8 cellular contexts compared by ENCODE assay signal in genomic region chr19:56403261-56403660, GRCh38. TPM values are rescaled to one million over a fixed set of nuclear protein-coding genes. Genes with fewer than 3 reads are reported as not detected.
DNase-seq lines count a peak whose midpoint lies in the region; FAIRE-seq and TF ChIP-seq lines count a peak whose summit lies in the region.

No MANE protein-coding gene starts in this region.

- H3K4me1 ChIP-seq in BE2C (no peaks in the 10 kb centered on the region), HEK293 (ENCODE audit: control insufficient read depth, insufficient read depth, low read length) (no peaks in the 10 kb centered on the region), keratinocyte (ENCODE audit: control insufficient read depth, extremely low read depth, insufficient read depth, low read length) (peaks cover 15% of the 10 kb centered on the region), subcutaneous abdominal adipose tissue (ENCODE audit: control insufficient read depth in 5 of 5, insufficient read depth in 5 of 5, low read length in 5 of 5) (peaks cover 6 to 21% (median 17%) of the 10 kb centered on the region in 5 donors)

- H3K4me3 ChIP-seq in BE2C (ENCODE audit: low read depth, low read length) (peak overlapping the region; percentile 72), HEK293 (ENCODE audit: low read depth, low read length) (peak overlapping the region; percentile 96), keratinocyte (ENCODE audit: control insufficient read depth in 2 of 3, extremely low read depth in 1 of 3, insufficient read depth in 2 of 3, low read depth in 1 of 3, low read length in 3 of 3) (peak overlapping the region; percentile 62 to 95 (median 93)), subcutaneous abdominal adipose tissue (ENCODE audit: low read depth in 1 of 5, low read length in 5 of 5) (peak overlapping the region; percentile 88 to 95 (median 92))

- no peaks in the 10 kb centered on the region for H3K27me3 ChIP-seq in BE2C
- H3K27me3 ChIP-seq in keratinocyte (ENCODE audit: control insufficient read depth, extremely low read depth, insufficient read depth, low read length): no peaks in the 10 kb centered on the region
- H3K27me3 ChIP-seq in subcutaneous abdominal adipose tissue (ENCODE audit: control insufficient read depth in 5 of 5, insufficient read depth in 4 of 5, low read length in 5 of 5): no peaks in the 10 kb centered on the region

- H3K79me2 ChIP-seq in keratinocyte (ENCODE audit: control insufficient read depth, insufficient read depth, low read length): peaks cover 11% of the 10 kb centered on the region

- peak overlapping the region; percentile 88 for H3K4me2 ChIP-seq in keratinocyte (ENCODE audit: control insufficient read depth, extremely low read depth, insufficient read depth, low read depth, low read length)

- dilution Hi-C loops in keratinocyte (cut with MboI; ENCODE audit: extremely low pct_ligation_motif_present, low sequenced_read_pairs): no loop called here

- FAIRE-seq in keratinocyte (lab: Jason Lieb, UNC): no peak

- H3K27ac ChIP-seq in HEK293 (ENCODE audit: extremely low read depth, low read depth, low read length): peak overlapping the region; percentile 83; the same call in 1 of the 2 replicates
- H3K27ac ChIP-seq in keratinocyte (ENCODE audit: control insufficient read depth, insufficient read depth, low read length): peak overlapping the region; percentile 87
- H3K27ac ChIP-seq in subcutaneous abdominal adipose tissue (ENCODE audit: low read depth, low read length): peak overlapping the region; percentile 87

- peak overlapping the region; percentile 100 for H2AFZ ChIP-seq in keratinocyte (ENCODE audit: control insufficient read depth, low read length)

- H3K9ac ChIP-seq in keratinocyte (ENCODE audit: control insufficient read depth, extremely low read depth, insufficient read depth, low read length): peak overlapping the region; percentile 87
- peak overlapping the region; percentile 81 to 88 (median 86) for H3K9ac ChIP-seq in subcutaneous abdominal adipose tissue (ENCODE audit: low read length in 5 of 5)

- CTCF ChIA-PET in HEK293 (lab: Yijun Ruan, JAX): interaction anchor here (0.5 to 2.3 kb wide), 4 partner anchors 10 to 171 kb away, joined by 3 to 8 read pairs (median 4); partner anchors contain the start of gene ZNF582

- H3K9me3 ChIP-seq in BE2C (no peaks in the 10 kb centered on the region), HEK293 (ENCODE audit: control insufficient read depth, insufficient read depth, low read depth, low read length) (no peaks in the 10 kb centered on the region), keratinocyte (ENCODE audit: control insufficient read depth, low read depth, low read length) (peaks cover 9% of the 10 kb centered on the region), subcutaneous abdominal adipose tissue (ENCODE audit: control insufficient read depth in 5 of 5, low read length in 5 of 5) (peaks cover 4 to 38% (median 24%) of the 10 kb centered on the region in 5 donors)

- H3K36me3 ChIP-seq in BE2C (peaks cover 5% of the 10 kb centered on the region; the same call in 1 of the 2 replicates), HEK293 (ENCODE audit: control insufficient read depth in 2 of 2, insufficient read depth in 1 of 2, low read length in 2 of 2) (peaks cover 18 to 39% of the 10 kb centered on the region in 2 experiments), keratinocyte (ENCODE audit: control insufficient read depth in 2 of 2, extremely low read depth in 1 of 2, insufficient read depth in 2 of 2, low read length in 2 of 2) (peaks cover 0 to 6% of the 10 kb centered on the region in 2 experiments), subcutaneous abdominal adipose tissue (ENCODE audit: control insufficient read depth in 5 of 5, insufficient read depth in 5 of 5, low read length in 5 of 5) (peaks cover 13 to 22% (median 20%) of the 10 kb centered on the region in 5 donors)

- TF ChIP-seq CTCF in BE2C (IDR thresholded peaks at IDR 0.05; ENCODE audit: low read depth, low read length) (no peak), HEK293 (tag by site-specific recombination; IDR thresholded peaks at IDR 0.05) (no peak), keratinocyte (optimal IDR thresholded peaks at IDR 0.05 in 1 of 3, IDR thresholded peaks at IDR 0.05 in 1 of 3, conservative IDR thresholded peaks at IDR 0.05 in 1 of 3; ENCODE audit: extremely low read depth in 1 of 3, insufficient read depth in 2 of 3, low read length in 3 of 3) (no peak)

- no peak for DNase-seq in BE2C
- peak; percentile 31 for DNase-seq in activated naive CD4-positive, alpha-beta T cell treated with anti-CD3 and anti-CD28 coated beads, Interleukin-2, amount 50 U/mL, for 16 hours
- no peak for DNase-seq in keratinocyte (ENCODE audit: low read depth, low spot score)
- no peak for DNase-seq in LoVo (ENCODE audit: low spot score)
- DNase-seq in AML-193 (lab: John Stamatoyannopoulos, UW): no peak
- DNase-seq in activated gamma-delta T cell (lab: John Stamatoyannopoulos, UW): no peak

- H3K9me1 ChIP-seq in keratinocyte (ENCODE audit: control insufficient read depth, extremely low read depth, insufficient read depth, low read length): no peaks in the 10 kb centered on the region

- H4K20me1 ChIP-seq in keratinocyte (ENCODE audit: control insufficient read depth, extremely low read depth, insufficient read depth, low read length): no peaks in the 10 kb centered on the region

- POLR2A ChIA-PET in HEK293 (lab: Yijun Ruan, JAX): interaction anchor here (0.7 to 1.1 kb wide), 8 partner anchors 9 to 282 kb away, joined by 3 to 6 read pairs (median 3); partner anchors contain the start of genes ZNF582 and ZNF787

TF ChIP-seq in HEK293, 187 proteins besides CTCF, POLR2A, EP300 and RAD21:
- TF ChIP-seq ZBTB20 (tag by site-specific recombination; IDR thresholded peaks at IDR 0.05) (no peak), ZSCAN23 (tag by site-specific recombination; IDR thresholded peaks at IDR 0.05) (no peak), ZNF248 (tag by site-specific recombination; IDR thresholded peaks at IDR 0.05) (no peak), ZBTB11 (tag by site-specific recombination; conservative IDR thresholded peaks at IDR 0.05; ENCODE audit: low read depth) (no peak), ZNF26 (tag by site-specific recombination; IDR thresholded peaks at IDR 0.05) (no peak), ZBTB7A (tag by site-specific recombination; IDR thresholded peaks at IDR 0.05; ENCODE audit: low read depth) (no peak)
TF ChIP-seq in HEK293: peak in this region for 0.

RNA-seq across cellular contexts. Expression of gene ZNF583, which starts 0.9 kb away (rescaled TPM):
- 3.8 TPM for polyA plus RNA-seq in BE2C (2012; ENCODE audit: insufficient read depth, insufficient read length, low read depth)
- polyA plus RNA-seq in keratinocyte: 2.3 to 3.3 TPM (median 2.4 TPM) in 3 replicates
- 2.1 TPM for polyA plus RNA-seq in keratinocyte (2011; ENCODE audit: low read depth)
- 1.9 and 3.7 TPM in 2 replicates for polyA plus RNA-seq in keratinocyte (2011; cell fraction: cytosol; rRNA removed)
- 3.5 and 4.1 TPM in 2 replicates for polyA plus RNA-seq in keratinocyte (2011; cell fraction: nucleus; rRNA removed)
- 1.0 and 2.3 TPM in 2 replicates for polyA plus RNA-seq in keratinocyte (2012; ENCODE audit: low replicate concordance)
- 0.59 to 2.7 TPM (median 2.2 TPM) in 3 replicates for polyA minus RNA-seq in keratinocyte
- 4.4 TPM for polyA minus RNA-seq in keratinocyte (2011; cell fraction: cytosol; rRNA and poly(A)+ RNA removed)
- polyA minus RNA-seq in keratinocyte (2011; cell fraction: nucleus; rRNA and poly(A)+ RNA removed): 1.7 and 5.2 TPM in 2 replicates

RNA-seq across cellular contexts. Expression of gene ZNF582, which starts 9.9 kb away (rescaled TPM):
- 2.6 TPM for polyA plus RNA-seq in BE2C (2012; ENCODE audit: insufficient read depth, insufficient read length, low read depth)
- 4.0 to 4.7 TPM (median 4.3 TPM) in 3 replicates for polyA plus RNA-seq in keratinocyte
- 0.72 TPM for polyA plus RNA-seq in keratinocyte (2011; ENCODE audit: low read depth)
- 3.7 and 4.4 TPM in 2 replicates for polyA plus RNA-seq in keratinocyte (2011; cell fraction: cytosol; rRNA removed)
- polyA plus RNA-seq in keratinocyte (2011; cell fraction: nucleus; rRNA removed): 4.3 and 6.5 TPM in 2 replicates
- 2.4 and 3.6 TPM in 2 replicates for polyA plus RNA-seq in keratinocyte (2012; ENCODE audit: low replicate concordance)
- polyA minus RNA-seq in keratinocyte: 1.4 to 4.0 TPM (median 3.3 TPM) in 3 replicates
- 2.5 TPM for polyA minus RNA-seq in keratinocyte (2011; cell fraction: cytosol; rRNA and poly(A)+ RNA removed)
- 2.3 and 4.7 TPM in 2 replicates for polyA minus RNA-seq in keratinocyte (2011; cell fraction: nucleus; rRNA and poly(A)+ RNA removed)
